18 cellular contexts compared by ENCODE assay signal in genomic region chr15:66780973-66781718, GRCh38.
"Had no signal": no experiment of that assay in that cellular context is flagged by ENCODE, and none has a peak within 500 bp of the region (broad histone marks: within the 10 kb centered on the region; RNA-seq: fewer than 3 reads in every experiment).

No MANE protein-coding gene starts in this region.

- H3K36me3 ChIP-seq: colonic mucosa, esophagus squamous epithelium, gastrocnemius medialis, neural progenitor cell, suprapubic skin, transverse colon had no signal

- H3K27ac ChIP-seq: esophagus squamous epithelium, gastrocnemius medialis, neural progenitor cell, psoas muscle, suprapubic skin had no signal

- H3K9ac ChIP-seq: neural progenitor cell had no signal

- H3K27ac Mint-ChIP-seq: activated CD4-positive, alpha-beta memory T cell treated with anti-CD3 and anti-CD28 coated beads, Interleukin-2, amount 10 ng/mL, durations not matched to agents 7 days and 5 days; activated naive CD4-positive, alpha-beta T cell treated with anti-CD3 and anti-CD28 coated beads, Interleukin-2, amount 50 U/mL, for 72 hours; endodermal cell; naive thymus-derived CD8-positive, alpha-beta T cell; stimulated activated effector memory CD8-positive, alpha-beta T cell treated with anti-CD3 and anti-CD28 coated beads, Interleukin-12 subunit alpha, Interleukin-12 subunit beta, amount 100 ng/mL, for 72 hours; stimulated activated naive CD8-positive, alpha-beta T cell treated with anti-CD3 and anti-CD28 coated beads, Interleukin-15, amount 100 ng/mL, for 72 hours had no signal

- H3K4me3 Mint-ChIP-seq: activated CD4-positive, alpha-beta memory T cell treated with anti-CD3 and anti-CD28 coated beads, Interleukin-2, amount 10 ng/mL, durations not matched to agents 7 days and 5 days; endodermal cell; naive thymus-derived CD8-positive, alpha-beta T cell; neural progenitor cell; stimulated activated effector memory CD8-positive, alpha-beta T cell treated with anti-CD3 and anti-CD28 coated beads, Interleukin-12 subunit alpha, Interleukin-12 subunit beta, amount 100 ng/mL, for 72 hours; stimulated activated naive CD8-positive, alpha-beta T cell treated with anti-CD3 and anti-CD28 coated beads, Interleukin-15, amount 100 ng/mL, for 72 hours had no signal

- H3K9me3 Mint-ChIP-seq: activated CD4-positive, alpha-beta memory T cell treated with anti-CD3 and anti-CD28 coated beads, Interleukin-2, amount 10 ng/mL, durations not matched to agents 7 days and 5 days; activated naive CD4-positive, alpha-beta T cell treated with anti-CD3 and anti-CD28 coated beads, Interleukin-2, amount 50 U/mL, for 72 hours; endodermal cell; naive thymus-derived CD8-positive, alpha-beta T cell; neural progenitor cell; stimulated activated effector memory CD8-positive, alpha-beta T cell treated with anti-CD3 and anti-CD28 coated beads, Interleukin-12 subunit alpha, Interleukin-12 subunit beta, amount 100 ng/mL, for 72 hours; stimulated activated naive CD8-positive, alpha-beta T cell treated with anti-CD3 and anti-CD28 coated beads, Interleukin-15, amount 100 ng/mL, for 72 hours had no signal

- H3K4me2 ChIP-seq: neural progenitor cell had no signal

- H3K4me3 ChIP-seq: ascending aorta, colonic mucosa, esophagus squamous epithelium, gastrocnemius medialis, neural progenitor cell, psoas muscle, suprapubic skin, transverse colon had no signal

- H2AFZ ChIP-seq: neural progenitor cell had no signal

- DNase-seq: activated CD4-positive, alpha-beta memory T cell treated with anti-CD3 and anti-CD28 coated beads, Interleukin-2, amount 10 ng/mL, durations not matched to agents 7 days and 5 days; activated CD4-positive, alpha-beta T cell treated with anti-CD3 and anti-CD28 coated beads for 48 hours; colonic mucosa; endodermal cell; esophagus squamous epithelium; gastrocnemius medialis; hypothalamus; naive thymus-derived CD8-positive, alpha-beta T cell; right cardiac atrium; stimulated activated CD4-positive, alpha-beta T cell treated with anti-CD3 and anti-CD28 coated beads, Interleukin-12 subunit alpha, Interleukin-12 subunit beta, amount 100 ng/mL, for 4 hours; stimulated activated naive CD8-positive, alpha-beta T cell treated with anti-CD3 and anti-CD28 coated beads, Interleukin-15, amount 100 ng/mL, for 72 hours; transverse colon had no signal

- H3K9me3 ChIP-seq: ascending aorta, colonic mucosa, esophagus squamous epithelium, gastrocnemius medialis, psoas muscle, suprapubic skin, transverse colon had no signal

- H3K27me3 ChIP-seq: ascending aorta, colonic mucosa, esophagus squamous epithelium, gastrocnemius medialis, neural progenitor cell, suprapubic skin, transverse colon had no signal

- H3K4me1 Mint-ChIP-seq: activated CD4-positive, alpha-beta memory T cell treated with anti-CD3 and anti-CD28 coated beads, Interleukin-2, amount 10 ng/mL, durations not matched to agents 7 days and 5 days; naive thymus-derived CD8-positive, alpha-beta T cell; stimulated activated effector memory CD8-positive, alpha-beta T cell treated with anti-CD3 and anti-CD28 coated beads, Interleukin-12 subunit alpha, Interleukin-12 subunit beta, amount 100 ng/mL, for 72 hours; stimulated activated naive CD8-positive, alpha-beta T cell treated with anti-CD3 and anti-CD28 coated beads, Interleukin-15, amount 100 ng/mL, for 72 hours had no signal

- H3K4me1 ChIP-seq: esophagus squamous epithelium, gastrocnemius medialis, psoas muscle had no signal

- H3K36me3 Mint-ChIP-seq: activated naive CD4-positive, alpha-beta T cell treated with anti-CD3 and anti-CD28 coated beads, Interleukin-2, amount 50 U/mL, for 72 hours; naive thymus-derived CD8-positive, alpha-beta T cell; stimulated activated effector memory CD8-positive, alpha-beta T cell treated with anti-CD3 and anti-CD28 coated beads, Interleukin-12 subunit alpha, Interleukin-12 subunit beta, amount 100 ng/mL, for 72 hours had no signal

- ATAC-seq: activated naive CD4-positive, alpha-beta T cell treated with anti-CD3 and anti-CD28 coated beads, Interleukin-2, amount 50 U/mL, for 72 hours; gastrocnemius medialis; naive thymus-derived CD8-positive, alpha-beta T cell; psoas muscle; right cardiac atrium; stimulated activated effector memory CD8-positive, alpha-beta T cell treated with anti-CD3 and anti-CD28 coated beads, Interleukin-12 subunit alpha, Interleukin-12 subunit beta, amount 100 ng/mL, for 72 hours; stimulated activated naive CD8-positive, alpha-beta T cell treated with anti-CD3 and anti-CD28 coated beads, Interleukin-15, amount 100 ng/mL, for 72 hours had no signal

- H3K27me3 Mint-ChIP-seq: stimulated activated naive CD8-positive, alpha-beta T cell treated with anti-CD3 and anti-CD28 coated beads, Interleukin-15, amount 100 ng/mL, for 72 hours had no signal
